In genomic region chr14:68685419-68686211, GRCh38 we compare ENCODE assay signal across 8 cellular contexts.
DNase-seq lines count a peak whose midpoint lies in the region; ATAC-seq and TF ChIP-seq lines count a peak whose summit lies in the region.

No MANE protein-coding gene starts in this region.

- ATAC-seq in DND-41 (ENCODE audit: insufficient read depth, low read depth) (peak; percentile 76), GM21717 (IDR thresholded peaks at IDR 0.05; ENCODE audit: unreplicated experiment) (peak; percentile 71), esophagus mucosa (peak; percentile 78), gastrocnemius medialis (no peak)

- no peak overlapping the region for H3K9ac ChIP-seq in DND-41 (ENCODE audit: low read depth, low read length)

- in situ Hi-C loops in HAP-1 (cut with MboI; ENCODE audit: low sequenced_read_pairs) (no loop called here), gastrocnemius medialis (cut with MboI; ENCODE audit: low sequenced_read_pairs in 4 of 4) (no loop called here)

- H3K27me3 ChIP-seq in DND-41 (ENCODE audit: insufficient read depth, low read length, poor library complexity) (no peaks in the 10 kb centered on the region), HAP-1 (ENCODE audit: low read depth) (no peaks in the 10 kb centered on the region), gastrocnemius medialis (no peaks in the 10 kb centered on the region)

- H3K4me2 ChIP-seq in DND-41 (ENCODE audit: insufficient read depth, low read length): no peak overlapping the region

- no peaks in the 10 kb centered on the region for H3K9me3 ChIP-seq in DND-41 (ENCODE audit: insufficient read depth, low read length, severe bottlenecking)
- no peaks in the 10 kb centered on the region for H3K9me3 ChIP-seq in KOPT-K1 (ENCODE audit: insufficient read depth, low read length, poor library complexity, severe bottlenecking)
- H3K9me3 ChIP-seq in HAP-1: no peaks in the 10 kb centered on the region
- H3K9me3 ChIP-seq in gastrocnemius medialis: no peaks in the 10 kb centered on the region

- DNase-seq in DND-41 (peak; percentile 43), HAP-1 (ENCODE audit: low spot score in 2 of 2) (no peak), gastrocnemius medialis (no peak)
- peak; percentile 66 to 75 for DNase-seq in activated CD4-positive, alpha-beta T cell treated with anti-CD3 and anti-CD28 coated beads, Interleukin-2, amount 50 U/mL, for 48 hours
- DNase-seq in stimulated activated CD4-positive, alpha-beta T cell treated with anti-CD3 and anti-CD28 coated beads, Interleukin-12 subunit alpha, Interleukin-12 subunit beta, amount 100 ng/mL, for 24 hours (ENCODE audit: low read depth in 2 of 2): peak; percentile 58

- intact Hi-C loops in gastrocnemius medialis (cut with DNase I; ENCODE audit: low total_unique reads): no loop called here

- H3K36me3 ChIP-seq in DND-41 (ENCODE audit: insufficient read depth, low read length): no peaks in the 10 kb centered on the region
- H3K36me3 ChIP-seq in KOPT-K1 (ENCODE audit: insufficient read depth, low read length): no peaks in the 10 kb centered on the region
- H3K36me3 ChIP-seq in HAP-1 (replicated peaks): no peaks in the 10 kb centered on the region
- no peaks in the 10 kb centered on the region for H3K36me3 ChIP-seq in gastrocnemius medialis

- H3K79me2 ChIP-seq in DND-41 (ENCODE audit: insufficient read depth, low read length): no peaks in the 10 kb centered on the region

- no peak for TF ChIP-seq CTCF in DND-41 (IDR thresholded peaks at IDR 0.05; ENCODE audit: borderline replicate concordance, extremely low read depth, low read length, poor library complexity, severe bottlenecking)
- TF ChIP-seq CTCF in gastrocnemius medialis (IDR thresholded peaks at IDR 0.05 in 4 of 5, conservative IDR thresholded peaks at IDR 0.05 in 1 of 5): no peak

- H2AFZ ChIP-seq in DND-41 (ENCODE audit: low read depth, low read length): no peak overlapping the region

- H3K4me3 ChIP-seq in DND-41 (ENCODE audit: low read depth in 1 of 2, low read length in 2 of 2) (no peak overlapping the region), HAP-1 (no peak overlapping the region), gastrocnemius medialis (no peak overlapping the region)

- H3K27ac ChIP-seq in DND-41 (ENCODE audit: low read length): no peak overlapping the region
- H3K27ac ChIP-seq in KOPT-K1 (ENCODE audit: low read depth, low read length, poor library complexity, severe bottlenecking): peak overlapping the region; percentile 60
- H3K27ac ChIP-seq in gastrocnemius medialis: no peak overlapping the region

- no peak for TF ChIP-seq POLR2A in gastrocnemius medialis (IDR thresholded peaks at IDR 0.05)

- no peaks in the 10 kb centered on the region for H4K20me1 ChIP-seq in DND-41 (ENCODE audit: insufficient read depth, low read length)

- no peaks in the 10 kb centered on the region for H3K4me1 ChIP-seq in DND-41 (ENCODE audit: insufficient read depth, low read length)
- H3K4me1 ChIP-seq in HAP-1: no peaks in the 10 kb centered on the region
- peaks cover 30 to 34% of the 10 kb centered on the region in 2 donors for H3K4me1 ChIP-seq in gastrocnemius medialis

Comparison
In these comparisons a context has a peak if more than half of its experiments do, and no peak if none do; other contexts are left out.
1. ATAC-seq: peak in DND-41 (single experiment), GM21717 (single experiment) and esophagus mucosa (single experiment); none in gastrocnemius medialis (0 of 2).
2. DNase-seq: peak in DND-41 (single experiment), activated CD4-positive, alpha-beta T cell treated with anti-CD3 and anti-CD28 coated beads, Interleukin-2, amount 50 U/mL, for 48 hours (2 of 2) and stimulated activated CD4-positive, alpha-beta T cell treated with anti-CD3 and anti-CD28 coated beads, Interleukin-12 subunit alpha, Interleukin-12 subunit beta, amount 100 ng/mL, for 24 hours (2 of 2); none in HAP-1 (0 of 2) and gastrocnemius medialis (0 of 2).